In the genomic region with DNA sequence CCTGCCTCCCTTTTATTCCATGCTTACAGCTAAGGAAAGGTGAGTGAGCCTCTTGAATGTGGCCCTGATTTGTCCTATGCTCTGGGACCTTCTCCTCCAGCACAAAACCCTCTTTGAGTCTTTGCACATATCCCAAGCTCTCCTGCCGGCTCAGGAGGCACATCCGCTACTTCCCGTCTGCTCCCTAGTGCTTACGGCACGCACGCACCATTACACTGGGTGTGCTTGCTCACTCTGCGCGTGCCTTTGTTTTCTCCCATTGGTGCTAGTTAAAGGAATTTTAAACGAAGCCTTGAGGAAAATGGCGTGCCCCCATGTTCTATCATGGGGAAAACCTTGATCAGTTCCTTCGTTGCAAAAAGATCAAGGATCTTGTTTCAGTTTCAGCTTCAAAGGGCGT, we compare ENCODE assay signal across 22 cellular contexts. TPM values are rescaled to one million over a fixed set of nuclear protein-coding genes. Genes with fewer than 3 reads are reported as not detected.
DNase-seq lines count a peak whose midpoint lies in the region; ATAC-seq and TF ChIP-seq lines count a peak whose summit lies in the region.
"Had no signal": no experiment of that assay in that cellular context is flagged by ENCODE, and none has a peak within 500 bp of the region (broad histone marks: within the 10 kb centered on the region; RNA-seq: fewer than 3 reads in every experiment).

No MANE protein-coding gene starts in this region.

- no peak for ATAC-seq in left lobe of liver
- ATAC-seq in upper lobe of left lung (ENCODE audit: low FRiP score in 2 of 2) = no peak

- TF ChIP-seq POLR2A in upper lobe of left lung (IDR thresholded peaks at IDR 0.05) = no peak

- no peaks in the 10 kb centered on the region for H3K36me3 ChIP-seq in Caco-2 (ENCODE audit: control insufficient read depth, insufficient read depth, low read length)
- H3K36me3 ChIP-seq in upper lobe of left lung = no peaks in the 10 kb centered on the region

- no peaks in the 10 kb centered on the region for H3K9me3 ChIP-seq in Caco-2
- H3K9me3 ChIP-seq in upper lobe of left lung = no peaks in the 10 kb centered on the region

- H3K27me3 Mint-ChIP-seq in Caco-2 (ENCODE audit: insufficient read depth, unreplicated experiment) = no peaks in the 10 kb centered on the region

- H3K4me1 Mint-ChIP-seq in Caco-2 (ENCODE audit: low read depth, unreplicated experiment) = peaks cover 44% of the 10 kb centered on the region

- no peak overlapping the region for H3K4me3 ChIP-seq in Caco-2 (ENCODE audit: low read depth, low read length)
- no peak overlapping the region for H3K4me3 ChIP-seq in upper lobe of left lung

- TF ChIP-seq CTCF in Caco-2 (IDR thresholded peaks at IDR 0.05; ENCODE audit: insufficient read depth in 1 of 2, low read depth in 1 of 2, low read length in 1 of 2, severe bottlenecking in 1 of 2, unreplicated experiment in 1 of 2) = no peak
- no peak for TF ChIP-seq CTCF in upper lobe of left lung (IDR thresholded peaks at IDR 0.05)

- no TSS peak for BruUV-seq in Caco-2 (replicated peaks; lab: Mats Ljungman, UMichigan)

- peak overlapping the region; percentile 90 for H3K27ac ChIP-seq in angular gyrus (ENCODE audit: low read depth, low read length)
- peak overlapping the region; percentile 87 for H3K27ac ChIP-seq in substantia nigra (ENCODE audit: low read depth, low read length, poor library complexity, severe bottlenecking)
- no peak overlapping the region for H3K27ac ChIP-seq in upper lobe of left lung
- H3K27ac ChIP-seq: C4-2B, HL-60, RWPE1 had no signal

- H3K27me3 ChIP-seq in Caco-2 (replicated peaks; ENCODE audit: control insufficient read depth, insufficient read depth, low read length) (no peaks in the 10 kb centered on the region), upper lobe of left lung (no peaks in the 10 kb centered on the region)

- H3K27ac Mint-ChIP-seq in Caco-2 (ENCODE audit: unreplicated experiment) = peak overlapping the region; percentile 4
- H3K27ac Mint-ChIP-seq: HFFc6, IgD-negative memory B cell had no signal

- intact Hi-C loops in Caco-2 (cut with micrococcal nuclease; ENCODE audit: unreplicated experiment) = no loop called here

- POLR2A ChIA-PET in Caco-2 (lab: Charles Lee) = interaction anchor here (0.8 kb wide), 1 partner anchor 10 kb away, joined by 6 read pairs; no protein-coding TSS in a partner anchor

- H3K9me3 Mint-ChIP-seq in Caco-2 (ENCODE audit: unreplicated experiment) = no peaks in the 10 kb centered on the region
- H3K9me3 Mint-ChIP-seq: HFFc6, IgD-negative memory B cell had no signal

- DNase-seq in Caco-2 (no peak), left lobe of liver (ENCODE audit: low spot score) (peak; percentile 34), substantia nigra (lab: John Stamatoyannopoulos, UW) (no peak), cerebellum (ENCODE audit: low spot score) (no peak), GM19240 (ENCODE audit: insufficient read length, low spot score) (no peak), upper lobe of left lung (no peak), activated gamma-delta T cell (lab: John Stamatoyannopoulos, UW) (no peak)
- DNase-seq: DMS79, H7, HFFc6, Kasumi-1, MM.1S, NCI-H1092, NCI-H146, NCI-H2081, NCI-H446 treated with DMSO at 0.1 percent for 48 hours, OCI-M1 had no signal

- no peak overlapping the region for H3K4me3 Mint-ChIP-seq in Caco-2 (ENCODE audit: unreplicated experiment)
- H3K4me3 Mint-ChIP-seq: HFFc6 had no signal

- peaks cover 50% of the 10 kb centered on the region for H3K4me1 ChIP-seq in Caco-2
- H3K4me1 ChIP-seq in upper lobe of left lung = peaks cover 0 to 8% (median 6%) of the 10 kb centered on the region in 4 donors

- CTCF ChIA-PET in Caco-2 (lab: Charles Lee) = no interaction called here

- 95 to 96% methylated on average over 12 of the region's 12 CpGs for WGBS in upper lobe of left lung, 2 donors

- no peaks in the 10 kb centered on the region for H3K36me3 Mint-ChIP-seq in Caco-2 (ENCODE audit: insufficient read depth, unreplicated experiment)

- TF ChIP-seq EP300 in upper lobe of left lung (IDR thresholded peaks at IDR 0.05) = no peak

RNA-seq across cellular contexts. Expression of gene DGKD, which starts 7.9 kb away (rescaled TPM):
- total RNA-seq in Caco-2 (2022) = 105 and 108 TPM in 2 replicates
- 17.9 TPM for total RNA-seq in left lobe of liver
- 50.8 TPM for total RNA-seq in cerebellum
- total RNA-seq in upper lobe of left lung = 100 to 1,000 TPM in 2 of 6 donors, 10 to 100 TPM in 4; 50.0 to 141 (median 75.6) TPM

RNA-seq across cellular contexts. Expression of gene SAG, which starts 38.8 kb away (rescaled TPM):
- total RNA-seq in Caco-2 (2022) (not detected in 2 replicates), left lobe of liver (not detected), cerebellum (not detected), upper lobe of left lung (under 1 TPM in 1 of 6 donors, not detected in 5; 0.17 TPM)
- total RNA-seq: H7, HFFc6 had no signal

Comparison
In these comparisons a context has a peak if more than half of its experiments do, and no peak if none do; other contexts are left out.
1. H3K27ac ChIP-seq: peak in angular gyrus (single experiment) and substantia nigra (single experiment); none in upper lobe of left lung (0 of 4).